Comparison of ENCODE assay signal across 1 cellular context in genomic region chr2:216041438-216041837, GRCh38.
TF ChIP-seq lines count a peak whose summit lies in the region.

No MANE protein-coding gene starts in this region.

TF ChIP-seq in HepG2, 621 proteins besides CTCF, POLR2A, EP300 and RAD21:
- no peak for TF ChIP-seq ZNF557 (CRISPR knock-in tag; IDR thresholded peaks at IDR 0.05)
- no peak for TF ChIP-seq TFDP1 (CRISPR knock-in tag; IDR thresholded peaks at IDR 0.05; ENCODE audit: borderline replicate concordance)
- no peak for TF ChIP-seq ZFP36L2 (CRISPR knock-in tag; IDR thresholded peaks at IDR 0.05)
- no peak for TF ChIP-seq ZFYVE20 (CRISPR knock-in tag; IDR thresholded peaks at IDR 0.05; ENCODE audit: borderline replicate concordance, low read depth)
- TF ChIP-seq U2AF2 (IDR thresholded peaks at IDR 0.05; ENCODE audit: low read depth, low read length), result no peak
- TF ChIP-seq KDM3A (CRISPR knock-in tag; IDR thresholded peaks at IDR 0.05; ENCODE audit: low read depth), result no peak
- TF ChIP-seq KAT2B (IDR thresholded peaks at IDR 0.05; ENCODE audit: borderline replicate concordance, low read depth, low read length), result no peak
- TF ChIP-seq SMC3 (IDR thresholded peaks at IDR 0.05; ENCODE audit: low read length), result no peak
- no peak for TF ChIP-seq SKIL (CRISPR knock-in tag; IDR thresholded peaks at IDR 0.05; ENCODE audit: borderline replicate concordance)
- TF ChIP-seq NR3C1 (CRISPR knock-in tag; IDR thresholded peaks at IDR 0.05), result no peak
- no peak for TF ChIP-seq RFXANK (CRISPR knock-in tag; IDR thresholded peaks at IDR 0.05)
- TF ChIP-seq AGO1 (IDR thresholded peaks at IDR 0.05; ENCODE audit: low read depth, low read length, poor library complexity, severe bottlenecking), result no peak
- no peak for TF ChIP-seq HDAC1 (CRISPR knock-in tag; IDR thresholded peaks at IDR 0.05)
- TF ChIP-seq CCDC6 (CRISPR knock-in tag; IDR thresholded peaks at IDR 0.05), result no peak
- no peak for TF ChIP-seq IRF1 (CRISPR knock-in tag; IDR thresholded peaks at IDR 0.05; ENCODE audit: low read depth)
- no peak for TF ChIP-seq ISL2 (CRISPR knock-in tag; IDR thresholded peaks at IDR 0.05)
- TF ChIP-seq WIZ (CRISPR knock-in tag; IDR thresholded peaks at IDR 0.05), result no peak
